ENCODE assay signal across 15 cellular contexts in genomic region chr1:24319962-24320361, GRCh38. TPM values are rescaled to one million over a fixed set of nuclear protein-coding genes. Genes with fewer than 3 reads are reported as not detected.
A peak's percentile ranks its signal among the peaks of the same experiment; 100 is the strongest.
DNase-seq lines count a peak whose midpoint lies in the region; ATAC-seq, FAIRE-seq and TF ChIP-seq lines count a peak whose summit lies in the region.
"Had no signal": no experiment of that assay in that cellular context is flagged by ENCODE, and none has a peak within 500 bp of the region (broad histone marks: within the 10 kb centered on the region; RNA-seq: fewer than 3 reads in every experiment).

No MANE protein-coding gene starts in this region.

- no peak overlapping the region for H3K9ac ChIP-seq in HepG2 (ENCODE audit: insufficient read depth, low read depth, low read length)
- no peak overlapping the region for H3K9ac ChIP-seq in astrocyte (ENCODE audit: low read length)
- H3K9ac ChIP-seq in keratinocyte (ENCODE audit: control insufficient read depth, extremely low read depth, insufficient read depth, low read length): peak overlapping the region; percentile 96

- no peak for ATAC-seq in HepG2
- ATAC-seq in right lobe of liver: no peak
- ATAC-seq in HG02852 (IDR thresholded peaks at IDR 0.05; ENCODE audit: unreplicated experiment): no peak

- H3K79me2 ChIP-seq in HepG2 (ENCODE audit: insufficient read depth, low read length) (no peaks in the 10 kb centered on the region), astrocyte (ENCODE audit: insufficient read depth, low read length) (no peaks in the 10 kb centered on the region), keratinocyte (ENCODE audit: control insufficient read depth, insufficient read depth, low read length) (no peaks in the 10 kb centered on the region)

- H3K9me3 ChIP-seq in HepG2 (ENCODE audit: low read length) (no peaks in the 10 kb centered on the region), right lobe of liver (no peaks in the 10 kb centered on the region), astrocyte (ENCODE audit: insufficient read depth, low read depth, low read length) (no peaks in the 10 kb centered on the region), keratinocyte (ENCODE audit: control insufficient read depth, low read depth, low read length) (no peaks in the 10 kb centered on the region)

- H2AFZ ChIP-seq in HepG2 (ENCODE audit: low read length): no peak overlapping the region
- H2AFZ ChIP-seq in astrocyte (ENCODE audit: low read depth, low read length): no peak overlapping the region
- H2AFZ ChIP-seq in keratinocyte (ENCODE audit: control insufficient read depth, low read length): no peak overlapping the region

- no peaks in the 10 kb centered on the region for H4K20me1 ChIP-seq in HepG2 (ENCODE audit: insufficient read depth, low read length)
- no peaks in the 10 kb centered on the region for H4K20me1 ChIP-seq in astrocyte (ENCODE audit: insufficient read depth, low read length)
- no peaks in the 10 kb centered on the region for H4K20me1 ChIP-seq in keratinocyte (ENCODE audit: control insufficient read depth, extremely low read depth, insufficient read depth, low read length)

- H3K9me1 ChIP-seq in keratinocyte (ENCODE audit: control insufficient read depth, extremely low read depth, insufficient read depth, low read length): peaks cover 3% of the 10 kb centered on the region

- peaks cover 1% of the 10 kb centered on the region for H3K9me3 Mint-ChIP-seq in astrocyte (ENCODE audit: unreplicated experiment)
- H3K9me3 Mint-ChIP-seq: memory B cell had no signal

- no peak overlapping the region for H3K4me3 ChIP-seq in HepG2 (replicated peaks in 1 of 3; ENCODE audit: insufficient read depth in 1 of 3, low read depth in 2 of 3, low read length in 3 of 3)
- H3K4me3 ChIP-seq in right lobe of liver: no peak overlapping the region
- H3K4me3 ChIP-seq in astrocyte (ENCODE audit: insufficient read depth, low read depth, low read length): peak overlapping the region; percentile 15
- peak overlapping the region in 2 of 3 experiments; percentile 45 to 50 for H3K4me3 ChIP-seq in keratinocyte (ENCODE audit: control insufficient read depth in 2 of 3, extremely low read depth in 1 of 3, insufficient read depth in 2 of 3, low read depth in 1 of 3, low read length in 3 of 3)

- H3K4me1 ChIP-seq in HepG2 (ENCODE audit: insufficient read depth, low read length): peaks cover 11% of the 10 kb centered on the region
- peaks cover 0 to 21% (median under 1%) of the 10 kb centered on the region in 4 donors for H3K4me1 ChIP-seq in right lobe of liver
- H3K4me1 ChIP-seq in astrocyte (ENCODE audit: insufficient read depth, low read length): peaks cover 23% of the 10 kb centered on the region
- H3K4me1 ChIP-seq in keratinocyte (ENCODE audit: control insufficient read depth, extremely low read depth, insufficient read depth, low read length): peaks cover 78% of the 10 kb centered on the region

- no peak for TF ChIP-seq RAD21 in HepG2 (CRISPR knock-in tag; IDR thresholded peaks at IDR 0.05)

- peaks cover 19% of the 10 kb centered on the region for H3K27me3 Mint-ChIP-seq in astrocyte (ENCODE audit: low read depth, unreplicated experiment)

- TF ChIP-seq EP300 in HepG2 (IDR thresholded peaks at IDR 0.05; ENCODE audit: low read depth in 2 of 2, low read length in 2 of 2) (no peak), HepG2 (CRISPR knock-in tag; IDR thresholded peaks at IDR 0.05; ENCODE audit: borderline replicate concordance) (no peak)

- DNase-seq in HepG2 (ENCODE audit: low spot score) (no peak), right lobe of liver (no peak), astrocyte (ENCODE audit: low read depth) (no peak), keratinocyte (ENCODE audit: low read depth, low spot score) (no peak), hypothalamus (lab: John Stamatoyannopoulos, UW) (no peak), iPS-NIHi11 (ENCODE audit: low spot score) (no peak), GM20000 (ENCODE audit: low spot score) (no peak)
- DNase-seq: activated naive CD4-positive, alpha-beta T cell; NCI-H524; posterior cingulate gyrus; Right ventricle myocardium superior; stimulated activated CD8-positive, alpha-beta memory T cell treated with anti-CD3 and anti-CD28 coated beads, Interleukin-4, amount 100 ng/mL, for 48 hours had no signal

- peak overlapping the region; percentile 88 for H3K27ac Mint-ChIP-seq in astrocyte (ENCODE audit: unreplicated experiment)
- H3K27ac Mint-ChIP-seq: memory B cell had no signal

- dilution Hi-C loops in keratinocyte (cut with MboI; ENCODE audit: extremely low pct_ligation_motif_present, low sequenced_read_pairs): no loop called here

- POLR2A ChIA-PET in HepG2 (lab: Yijun Ruan, JAX): no interaction called here

- no TSS peak for BruUV-seq in HepG2 (replicated peaks; lab: Mats Ljungman, UMichigan)

- H3K4me2 ChIP-seq in HepG2 (ENCODE audit: low read depth, low read length) (0 out of 2 replicates have a peak overlapping the region, but pooled peaks have one; percentile 6), astrocyte (ENCODE audit: low read length) (peak overlapping the region; percentile 76), keratinocyte (ENCODE audit: control insufficient read depth, extremely low read depth, insufficient read depth, low read depth, low read length) (peak overlapping the region; percentile 88)

- intact Hi-C loops in HepG2 (cut with micrococcal nuclease; ENCODE audit: unreplicated experiment): no loop called here
- intact Hi-C loops in right lobe of liver (cut with DNase I): no loop called here

- WGBS in HepG2 (ENCODE audit: low lambda C conversion rate): 81% methylated on average over 1 of the region's 1 CpG
- 70% methylated on average over 1 of the region's 1 CpG for WGBS in right lobe of liver (ENCODE audit: insufficient coverage, low coverage, low lambda C conversion rate, missing lambda C conversion rate)

- H3K27me3 ChIP-seq in HepG2 (ENCODE audit: control insufficient read depth in 1 of 2, insufficient read depth in 2 of 2, low read length in 2 of 2): peaks cover 6 to 27% of the 10 kb centered on the region in 2 experiments; a peak in 4 of 5 replicates
- no peaks in the 10 kb centered on the region for H3K27me3 ChIP-seq in right lobe of liver
- peaks cover 54% of the 10 kb centered on the region for H3K27me3 ChIP-seq in astrocyte (ENCODE audit: insufficient read depth, low read length)
- peaks cover 4% of the 10 kb centered on the region for H3K27me3 ChIP-seq in keratinocyte (ENCODE audit: control insufficient read depth, extremely low read depth, insufficient read depth, low read length)

- no peak for TF ChIP-seq CTCF in HepG2 (CRISPR knock-in tag; IDR thresholded peaks at IDR 0.05)
- no peak for TF ChIP-seq CTCF in right lobe of liver (IDR thresholded peaks at IDR 0.05)
- no peak for TF ChIP-seq CTCF in astrocyte (IDR thresholded peaks at IDR 0.05; ENCODE audit: insufficient read depth, low read depth, low read length)
- no peak for TF ChIP-seq CTCF in keratinocyte (optimal IDR thresholded peaks at IDR 0.05 in 1 of 3, IDR thresholded peaks at IDR 0.05 in 1 of 3, conservative IDR thresholded peaks at IDR 0.05 in 1 of 3; ENCODE audit: extremely low read depth in 1 of 3, insufficient read depth in 2 of 3, low read length in 3 of 3)
- TF ChIP-seq CTCF in GM20000 (IDR thresholded peaks at IDR 0.05; ENCODE audit: extremely low read depth, missing control alignments): no peak

- CTCF ChIA-PET in HepG2 (lab: Yijun Ruan, JAX; ENCODE audit: low intra/inter-chr PET ratio, low total read pairs): no interaction called here

- in situ Hi-C loops in HepG2 (cut with HindIII; ENCODE audit: extremely low pct_ligation_motif_present, low pct_unique_long_range_greater_than_20kb): no loop called here

- TF ChIP-seq POLR2A in HepG2 (IDR thresholded peaks at IDR 0.05; ENCODE audit: insufficient read depth in 1 of 2, low read depth in 2 of 2, low read length in 2 of 2): no peak
- TF ChIP-seq POLR2A in right lobe of liver (IDR thresholded peaks at IDR 0.05): no peak

- H3K36me3 ChIP-seq in HepG2 (replicated peaks in 1 of 2; ENCODE audit: control insufficient read depth in 1 of 2, insufficient read depth in 2 of 2, low read length in 2 of 2): no peaks in the 10 kb centered on the region
- no peaks in the 10 kb centered on the region for H3K36me3 ChIP-seq in right lobe of liver
- no peaks in the 10 kb centered on the region for H3K36me3 ChIP-seq in astrocyte (ENCODE audit: insufficient read depth, low read length)
- H3K36me3 ChIP-seq in keratinocyte (ENCODE audit: control insufficient read depth in 2 of 2, extremely low read depth in 1 of 2, insufficient read depth in 2 of 2, low read length in 2 of 2): no peaks in the 10 kb centered on the region

- FAIRE-seq in HepG2 (lab: Jason Lieb, UNC) (no peak), astrocyte (lab: Jason Lieb, UNC) (no peak), keratinocyte (lab: Jason Lieb, UNC) (peak; percentile 23)
- FAIRE-seq: urothelium cell line had no signal

- peak overlapping the region; percentile 81 for H3K4me3 Mint-ChIP-seq in astrocyte (ENCODE audit: unreplicated experiment)

- no peaks in the 10 kb centered on the region for H3K36me3 Mint-ChIP-seq in astrocyte (ENCODE audit: low read depth, unreplicated experiment)
- H3K36me3 Mint-ChIP-seq: memory B cell had no signal

- H3K27ac ChIP-seq in HepG2 (ENCODE audit: extremely low read length, insufficient read depth, low read length) (no peak overlapping the region), right lobe of liver (no peak overlapping the region), astrocyte (ENCODE audit: low read depth, low read length) (no peak overlapping the region), keratinocyte (ENCODE audit: control insufficient read depth, insufficient read depth, low read length) (peak overlapping the region; percentile 88)

- H3K4me1 Mint-ChIP-seq in astrocyte (ENCODE audit: low read depth, unreplicated experiment): peaks cover 39% of the 10 kb centered on the region

RNA-seq across cellular contexts. Expression of gene GRHL3, which starts 0.8 kb away (rescaled TPM):
- total RNA-seq in HepG2 (2016; rRNA removed; fragmentation: Illumina TruSeq; extraction: Trizol): not detected in 2 replicates
- total RNA-seq in HepG2 (2016; cell fraction: cytosol; rRNA removed; fragmentation: Illumina TruSeq; extraction: Trizol; ENCODE audit: low read depth): not detected in 2 replicates
- not detected in 2 replicates for total RNA-seq in HepG2 (2016; cell fraction: insoluble cytoplasmic fraction; rRNA removed; fragmentation: Illumina TruSeq; extraction: Trizol)
- total RNA-seq in HepG2 (2016; cell fraction: membrane; rRNA removed; fragmentation: Illumina TruSeq; extraction: Trizol): not detected in 2 replicates
- not detected in 2 replicates for total RNA-seq in HepG2 (2016; cell fraction: nucleus; rRNA removed; fragmentation: Illumina TruSeq; extraction: Trizol)
- not detected in 2 replicates for polyA plus RNA-seq in HepG2 (2011; rRNA removed)
- not detected in 2 replicates for polyA plus RNA-seq in HepG2 (2011; cell fraction: cytosol; rRNA removed)
- not detected in 2 replicates for polyA plus RNA-seq in HepG2 (2011; cell fraction: nucleus; rRNA removed)
- polyA plus RNA-seq in HepG2 (2012): not detected in 2 replicates
- not detected in 2 replicates for polyA plus RNA-seq in HepG2 (2016; cell fraction: cytosol; fragmentation: Illumina TruSeq; extraction: Trizol; ENCODE audit: low read depth)
- not detected in 2 replicates for polyA plus RNA-seq in HepG2 (2016; cell fraction: insoluble cytoplasmic fraction; fragmentation: Illumina TruSeq; extraction: Trizol; ENCODE audit: low read depth)
- not detected in 2 replicates for polyA plus RNA-seq in HepG2 (2016; cell fraction: membrane; fragmentation: Illumina TruSeq; extraction: Trizol; ENCODE audit: low read depth)
- polyA plus RNA-seq in HepG2 (2016; cell fraction: nucleus; fragmentation: Illumina TruSeq; extraction: Trizol; ENCODE audit: insufficient read depth, low read depth): 0.53 TPM in 1 of 2 replicates, not detected in the other
- not detected in 2 replicates for polyA minus RNA-seq in HepG2 (2011; rRNA and poly(A)+ RNA removed; ENCODE audit: low replicate concordance)
- polyA minus RNA-seq in HepG2 (2011; cell fraction: cytosol; rRNA and poly(A)+ RNA removed): not detected in 2 replicates
- polyA minus RNA-seq in HepG2 (2011; cell fraction: nucleus; rRNA and poly(A)+ RNA removed): not detected in 2 replicates
- total RNA-seq in right lobe of liver: under 1 TPM in 5 of 6 experiments, not detected in 1; 0.20 to 1.00 (median 0.26) TPM
- total RNA-seq in astrocyte: 2.6 and 6.9 TPM in 2 replicates
- polyA plus RNA-seq in keratinocyte: 7.7 to 20.5 TPM (median 13.0 TPM) in 3 replicates
- 130 TPM for polyA plus RNA-seq in keratinocyte (2011; ENCODE audit: low read depth)
- 11.8 and 16.0 TPM in 2 replicates for polyA plus RNA-seq in keratinocyte (2011; cell fraction: cytosol; rRNA removed)
- polyA plus RNA-seq in keratinocyte (2011; cell fraction: nucleus; rRNA removed): 45.0 and 50.1 TPM in 2 replicates
- 6.6 and 97.1 TPM in 2 replicates for polyA plus RNA-seq in keratinocyte (2012; ENCODE audit: low replicate concordance)
- polyA minus RNA-seq in keratinocyte: 9.4 to 18.6 TPM (median 14.9 TPM) in 3 replicates
- 10.4 TPM for polyA minus RNA-seq in keratinocyte (2011; cell fraction: cytosol; rRNA and poly(A)+ RNA removed)
- 23.3 and 32.6 TPM in 2 replicates for polyA minus RNA-seq in keratinocyte (2011; cell fraction: nucleus; rRNA and poly(A)+ RNA removed)
- total RNA-seq: Right ventricle myocardium superior had no signal

Comparison
In these comparisons a context has a peak if more than half of its experiments do, and no peak if none do; other contexts are left out.
1. H3K4me2 ChIP-seq: peak in every context shown above with its lines; median percentile 88 in keratinocyte; 76 in astrocyte; 6 in HepG2.
2. H3K4me3 ChIP-seq: peak in astrocyte (single experiment) and keratinocyte (2 of 3); none in HepG2 (0 of 3) and right lobe of liver (0 of 3).